14 cellular contexts compared by ENCODE assay signal in genomic region chr19:17259118-17259780, GRCh38.
"Had no signal": no experiment of that assay in that cellular context is flagged by ENCODE, and none has a peak within 500 bp of the region (broad histone marks: within the 10 kb centered on the region; RNA-seq: fewer than 3 reads in every experiment).

No MANE protein-coding gene starts in this region.

- H3K4me3 ChIP-seq: coronary artery, lung, thyroid gland had no signal

- H3K27me3 ChIP-seq: foreskin keratinocyte, thyroid gland had no signal

- ATAC-seq: activated T-helper 17 cell treated with anti-CD3 and anti-CD28 coated beads, Interleukin-2, amount 50 U/mL, for 72 hours; foreskin keratinocyte; left colon; naive thymus-derived CD4-positive, alpha-beta T cell; stimulated activated effector memory CD8-positive, alpha-beta T cell treated with anti-CD3 and anti-CD28 coated beads, Interleukin-12 subunit alpha, Interleukin-12 subunit beta, amount 100 ng/mL, for 72 hours; T-cell had no signal

- H3K36me3 ChIP-seq: thyroid gland had no signal

- H3K27ac ChIP-seq: coronary artery, foreskin keratinocyte, thyroid gland had no signal

- DNase-seq: activated CD4-positive, alpha-beta T cell treated with anti-CD3 and anti-CD28 coated beads, Interleukin-2, amount 50 U/mL, for 48 hours; activated CD4-positive, CD25-positive, alpha-beta regulatory T cell treated with anti-CD3 and anti-CD28 coated beads, Interleukin-2, amount 50 U/mL, for 72 hours; activated naive CD4-positive, alpha-beta T cell treated with anti-CD3 and anti-CD28 coated beads for 36 hours; central memory CD4-positive, alpha-beta T cell; left colon; naive thymus-derived CD4-positive, alpha-beta T cell; T-cell; T-helper 9 cell; thyroid gland had no signal

- H3K4me1 ChIP-seq: foreskin keratinocyte, thyroid gland had no signal

- H3K9me3 ChIP-seq: thyroid gland had no signal
